ENCODE assay signal across 30 cellular contexts in genomic region chr4:140183270-140183669, GRCh38.
"Had no signal": no experiment of that assay in that cellular context is flagged by ENCODE, and none has a peak within 500 bp of the region (broad histone marks: within the 10 kb centered on the region; RNA-seq: fewer than 3 reads in every experiment).

No MANE protein-coding gene starts in this region.

- H3K36me3 ChIP-seq: adrenal gland, ascending aorta, brain microvascular endothelial cell, breast epithelium, cardiac muscle cell had no signal

- FAIRE-seq: astrocyte, bronchial epithelial cell had no signal

- H3K27ac ChIP-seq: adrenal gland, ascending aorta, body of pancreas, brain microvascular endothelial cell, breast epithelium, cardiac muscle cell had no signal

- DNase-seq: activated effector memory CD4-positive, alpha-beta T cell treated with anti-CD3 and anti-CD28 coated beads, Interleukin-2, amount 50 U/mL, for 16 hours; activated effector memory CD4-positive, alpha-beta T cell treated with Interleukin-2 at 50 U/mL for 16 hours; activated gamma-delta T cell; activated gamma-delta T cell treated with Interleukin-2 at 50 U/mL for 16 hours; activated naive CD4-positive, alpha-beta T cell; activated naive CD4-positive, alpha-beta T cell treated with anti-CD3 and anti-CD28 coated beads for 36 hours; activated naive CD4-positive, alpha-beta T cell treated with anti-CD3 and anti-CD28 coated beads, Interleukin-2, amount 10 ng/mL, durations not matched to agents 7 days and 5 days; activated naive CD4-positive, alpha-beta T cell treated with anti-CD3 and anti-CD28 coated beads, Interleukin-2, amount 50 U/mL, for 16 hours; activated naive CD4-positive, alpha-beta T cell treated with Interleukin-2 at 50 U/mL for 16 hours; activated naive CD8-positive, alpha-beta T cell treated with anti-CD3 and anti-CD28 coated beads for 36 hours; activated naive CD8-positive, alpha-beta T cell treated with anti-CD3 and anti-CD28 coated beads, Interleukin-2, amount 10 ng/mL, durations not matched to agents 7 days and 5 days; activated naive CD8-positive, alpha-beta T cell treated with anti-CD3 and anti-CD28 coated beads, Interleukin-2, amount 50 U/mL, for 24 hours; activated T-cell treated with anti-CD3 and anti-CD28 coated beads, Interleukin-2, amount 50 U/mL, for 4 hours; activated T-cell treated with anti-CD3 and anti-CD28 coated beads, Interleukin-2, amount 50 U/mL, for 48 hours; activated T-cell treated with anti-CD3 and anti-CD28 coated beads, Interleukin-2, amount 50 U/mL, for 72 hours; adrenal gland; amniotic stem cell; amygdala; anterior cingulate cortex; aorta; body of pancreas; brain microvascular endothelial cell; caudate nucleus; central memory CD4-positive, alpha-beta T cell; cerebellar nuclear complex had no signal

- H3K4me1 ChIP-seq: ascending aorta, body of pancreas, breast epithelium had no signal

- H3K4me3 ChIP-seq: adrenal gland, ascending aorta, body of pancreas, breast epithelium, cardiac muscle cell had no signal

- H3K9me3 ChIP-seq: adrenal gland, ascending aorta, body of pancreas, breast epithelium had no signal
